8 cellular contexts compared by ENCODE assay signal in the genomic region with DNA sequence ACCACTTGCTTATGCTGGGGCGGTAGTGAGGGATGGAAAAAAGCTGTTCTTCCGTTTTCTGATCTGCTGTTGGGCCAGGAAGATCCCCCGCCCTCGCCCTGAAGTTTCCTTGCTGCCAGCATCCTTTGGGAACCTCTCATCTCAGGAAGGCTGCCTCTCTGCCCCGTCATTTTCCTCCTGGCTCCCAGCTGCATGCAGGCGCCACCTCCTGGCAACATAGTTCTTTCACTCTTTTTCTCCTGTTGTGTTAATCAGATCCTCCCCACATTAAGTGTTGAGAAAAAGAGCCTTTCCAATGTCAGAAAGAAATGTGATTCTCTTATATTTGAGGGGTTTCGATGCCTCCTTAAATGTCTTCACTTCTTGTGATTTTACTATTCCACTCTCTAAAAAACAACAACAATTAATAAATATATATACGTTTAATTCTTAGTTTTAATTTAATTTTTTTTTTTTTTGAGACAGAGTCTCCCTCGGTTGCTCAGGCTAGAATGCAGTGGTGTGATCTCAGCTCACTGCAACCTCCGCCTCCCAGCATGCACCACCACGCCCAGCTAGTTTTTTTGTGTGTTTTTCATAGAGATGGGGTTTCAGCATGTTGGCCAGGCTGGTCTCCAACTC.
DNase-seq lines count a peak whose midpoint lies in the region; TF ChIP-seq lines count a peak whose summit lies in the region.

No MANE protein-coding gene starts in this region.

- H3K27ac ChIP-seq in OCI-LY3 (ENCODE audit: low read length) (no peak overlapping the region), neural cell (ENCODE audit: low read length) (no peak overlapping the region), tibial nerve (no peak overlapping the region)

- H2AFZ ChIP-seq in OCI-LY3 (ENCODE audit: low read depth, low read length) (no peak overlapping the region), neural cell (ENCODE audit: low read depth, low read length) (no peak overlapping the region)

- H3K27me3 ChIP-seq in OCI-LY3 (ENCODE audit: low read depth, low read length) (no peaks in the 10 kb centered on the region), neural cell (ENCODE audit: insufficient read depth, low read depth, low read length) (no peaks in the 10 kb centered on the region), tibial nerve (no peaks in the 10 kb centered on the region)

- H3F3A ChIP-seq in neural cell (ENCODE audit: insufficient read depth, low read length, poor library complexity, severe bottlenecking) = no peaks in the 10 kb centered on the region

- H3K4me1 ChIP-seq in OCI-LY3 (ENCODE audit: low read length) = peaks cover 13% of the 10 kb centered on the region
- peaks cover 0 to 6% (median 0%) of the 10 kb centered on the region in 4 donors for H3K4me1 ChIP-seq in tibial nerve

- H3K36me3 ChIP-seq in OCI-LY3 (replicated peaks; ENCODE audit: low read depth, low read length) (peaks cover 1% of the 10 kb centered on the region), neural cell (ENCODE audit: insufficient read depth, low read length) (no peaks in the 10 kb centered on the region), tibial nerve (no peaks in the 10 kb centered on the region)

- H3K9ac ChIP-seq in OCI-LY3 (ENCODE audit: low read length) = no peak overlapping the region
- no peak overlapping the region for H3K9ac ChIP-seq in neural cell (ENCODE audit: low read length)

- no peaks in the 10 kb centered on the region for H3K9me3 ChIP-seq in OCI-LY3 (ENCODE audit: insufficient read depth, low read length)
- peaks cover 6% of the 10 kb centered on the region for H3K9me3 ChIP-seq in neural cell (ENCODE audit: low read length)
- no peaks in the 10 kb centered on the region for H3K9me3 ChIP-seq in tibial nerve

- no peaks in the 10 kb centered on the region for H3K9me2 ChIP-seq in neural cell (ENCODE audit: insufficient read depth, low read length)

- no peak for TF ChIP-seq POLR2A in tibial nerve (IDR thresholded peaks at IDR 0.05)

- H4K20me1 ChIP-seq in OCI-LY3 (ENCODE audit: insufficient read depth, low read length) (0 out of 2 replicates have a peak, but pooled peaks cover 11% of the 10 kb centered on the region), neural cell (ENCODE audit: insufficient read depth) (no peaks in the 10 kb centered on the region)

- peak; percentile 70 for TF ChIP-seq CTCF in GM12875 (IDR thresholded peaks at IDR 0.05; ENCODE audit: borderline replicate concordance, insufficient read depth, low read depth, low read length)
- TF ChIP-seq CTCF in OCI-LY3 (IDR thresholded peaks at IDR 0.05; ENCODE audit: low read depth, low read length) = peak; percentile 84
- peak; percentile 83 for TF ChIP-seq CTCF in neural cell (IDR thresholded peaks at IDR 0.05; ENCODE audit: poor library complexity, severe bottlenecking)
- TF ChIP-seq CTCF in tibial nerve (IDR thresholded peaks at IDR 0.05) = peak; percentile 57 to 84 (median 66)

- WGBS in tibial nerve, 2 donors = 19% methylated on average over 11 of the region's 11 CpGs

- peaks cover 7% of the 10 kb centered on the region for H3K79me2 ChIP-seq in OCI-LY3 (ENCODE audit: low read length)
- no peaks in the 10 kb centered on the region for H3K79me2 ChIP-seq in neural cell (replicated peaks; ENCODE audit: insufficient read depth, low read length)

- no peak for TF ChIP-seq EP300 in Ishikawa (IDR thresholded peaks at IDR 0.05; ENCODE audit: borderline replicate concordance)
- no peak for TF ChIP-seq EP300 in neural cell (conservative IDR thresholded peaks at IDR 0.05; ENCODE audit: poor library complexity, severe bottlenecking)
- no peak for TF ChIP-seq EP300 in tibial nerve (IDR thresholded peaks at IDR 0.05)

- no peak overlapping the region for H3K4me3 ChIP-seq in GM12875 (ENCODE audit: low read depth, low read length)
- no peak overlapping the region for H3K4me3 ChIP-seq in OCI-LY3 (ENCODE audit: low read length)
- no peak overlapping the region for H3K4me3 ChIP-seq in neural cell (ENCODE audit: low read length)
- H3K4me3 ChIP-seq in tibial nerve = no peak overlapping the region

- TF ChIP-seq RAD21 in Ishikawa (IDR thresholded peaks at IDR 0.05; ENCODE audit: low read depth) (peak; percentile 93), neural cell (conservative IDR thresholded peaks at IDR 0.05) (peak; percentile 84)

- DNase-seq in 8988T = peak; percentile 62
- peak; percentile 20 for DNase-seq in activated T-cell treated with anti-CD3 and anti-CD28 coated beads for 48 hours (ENCODE audit: low read depth)
- peak; percentile 76 for DNase-seq in fibroblast of gingiva (ENCODE audit: low read depth)
- peak; percentile 61 to 88 for DNase-seq in tibial nerve (ENCODE audit: low spot score in 2 of 2)

- H3K4me2 ChIP-seq in OCI-LY3 (ENCODE audit: low read length) = no peak overlapping the region
- no peak overlapping the region for H3K4me2 ChIP-seq in neural cell (ENCODE audit: low read length)

TF ChIP-seq in Ishikawa, 13 proteins besides CTCF, POLR2A, EP300 and RAD21 (continues in another document):
- no peak for TF ChIP-seq FOXM1 (IDR thresholded peaks at IDR 0.05; ENCODE audit: borderline replicate concordance, low read depth)
- TF ChIP-seq NFIC (IDR thresholded peaks at IDR 0.05) = no peak
- TF ChIP-seq YY1 (IDR thresholded peaks at IDR 0.05; ENCODE audit: low read depth) = no peak
- TF ChIP-seq CREB1 (IDR thresholded peaks at IDR 0.05; ENCODE audit: low read depth) = no peak
- no peak for TF ChIP-seq TCF12 (IDR thresholded peaks at IDR 0.05; ENCODE audit: low read depth)
- TF ChIP-seq, protein P1, sequence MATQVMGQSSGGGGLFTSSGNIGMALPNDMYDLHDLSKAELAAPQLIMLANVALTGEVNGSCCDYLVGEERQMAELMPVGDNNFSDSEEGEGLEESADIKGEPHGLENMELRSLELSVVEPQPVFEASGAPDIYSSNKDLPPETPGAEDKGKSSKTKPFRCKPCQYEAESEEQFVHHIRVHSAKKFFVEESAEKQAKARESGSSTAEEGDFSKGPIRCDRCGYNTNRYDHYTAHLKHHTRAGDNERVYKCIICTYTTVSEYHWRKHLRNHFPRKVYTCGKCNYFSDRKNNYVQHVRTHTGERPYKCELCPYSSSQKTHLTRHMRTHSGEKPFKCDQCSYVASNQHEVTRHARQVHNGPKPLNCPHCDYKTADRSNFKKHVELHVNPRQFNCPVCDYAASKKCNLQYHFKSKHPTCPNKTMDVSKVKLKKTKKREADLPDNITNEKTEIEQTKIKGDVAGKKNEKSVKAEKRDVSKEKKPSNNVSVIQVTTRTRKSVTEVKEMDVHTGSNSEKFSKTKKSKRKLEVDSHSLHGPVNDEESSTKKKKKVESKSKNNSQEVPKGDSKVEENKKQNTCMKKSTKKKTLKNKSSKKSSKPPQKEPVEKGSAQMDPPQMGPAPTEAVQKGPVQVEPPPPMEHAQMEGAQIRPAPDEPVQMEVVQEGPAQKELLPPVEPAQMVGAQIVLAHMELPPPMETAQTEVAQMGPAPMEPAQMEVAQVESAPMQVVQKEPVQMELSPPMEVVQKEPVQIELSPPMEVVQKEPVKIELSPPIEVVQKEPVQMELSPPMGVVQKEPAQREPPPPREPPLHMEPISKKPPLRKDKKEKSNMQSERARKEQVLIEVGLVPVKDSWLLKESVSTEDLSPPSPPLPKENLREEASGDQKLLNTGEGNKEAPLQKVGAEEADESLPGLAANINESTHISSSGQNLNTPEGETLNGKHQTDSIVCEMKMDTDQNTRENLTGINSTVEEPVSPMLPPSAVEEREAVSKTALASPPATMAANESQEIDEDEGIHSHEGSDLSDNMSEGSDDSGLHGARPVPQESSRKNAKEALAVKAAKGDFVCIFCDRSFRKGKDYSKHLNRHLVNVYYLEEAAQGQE (IDR thresholded peaks at IDR 0.05; ENCODE audit: low read depth) = no peak
- no peak for TF ChIP-seq CEBPB (IDR thresholded peaks at IDR 0.05)

TF ChIP-seq in neural cell, 6 proteins besides CTCF, POLR2A, EP300 and RAD21:
- TF ChIP-seq SMC3 (conservative IDR thresholded peaks at IDR 0.05; ENCODE audit: poor library complexity) = peak; percentile 93
- no peak for TF ChIP-seq TAF1 (IDR thresholded peaks at IDR 0.05; ENCODE audit: low read depth)

Comparison
In these comparisons a context has a peak if more than half of its experiments do, and no peak if none do; other contexts are left out.
1. DNase-seq: peak in every context shown above with its lines; median percentile 76 in fibroblast of gingiva; 74 in tibial nerve; 62 in 8988T; 20 in activated T-cell treated with anti-CD3 and anti-CD28 coated beads for 48 hours.